In genomic region chr10:112553315-112553714, GRCh38 we compare ENCODE assay signal across 28 cellular contexts.
"Had no signal": no experiment of that assay in that cellular context is flagged by ENCODE, and none has a peak within 500 bp of the region (broad histone marks: within the 10 kb centered on the region; RNA-seq: fewer than 3 reads in every experiment).

No MANE protein-coding gene starts in this region.

- H3K4me3 ChIP-seq: colonic mucosa, coronary artery, dorsolateral prefrontal cortex, esophagus muscularis mucosa, esophagus squamous epithelium, gastrocnemius medialis, gastroesophageal sphincter, heart left ventricle, heart right ventricle had no signal

- H3K9me3 ChIP-seq: colonic mucosa, esophagus muscularis mucosa, esophagus squamous epithelium, gastrocnemius medialis, gastroesophageal sphincter, heart left ventricle, heart right ventricle had no signal

- H3K4me1 ChIP-seq: colonic mucosa, esophagus muscularis mucosa, esophagus squamous epithelium, foreskin keratinocyte, gastrocnemius medialis, gastroesophageal sphincter, heart left ventricle, heart right ventricle had no signal

- H3K36me3 ChIP-seq: colonic mucosa, esophagus muscularis mucosa, esophagus squamous epithelium, gastrocnemius medialis, gastroesophageal sphincter, heart left ventricle, heart right ventricle had no signal

- ATAC-seq: effector memory CD8-positive, alpha-beta T cell; esophagus mucosa; foreskin keratinocyte; gastrocnemius medialis; gastroesophageal sphincter; heart left ventricle; heart right ventricle had no signal

- H3K27ac ChIP-seq: colonic mucosa, coronary artery, dorsolateral prefrontal cortex, epithelial cell of prostate, esophagus muscularis mucosa, esophagus squamous epithelium, foreskin keratinocyte, gastrocnemius medialis, gastroesophageal sphincter, heart left ventricle, heart right ventricle had no signal

- FAIRE-seq: colon, endometrium, endothelial cell of umbilical vein, frontal cortex had no signal

- H3K27me3 ChIP-seq: colonic mucosa, dorsolateral prefrontal cortex, esophagus muscularis mucosa, esophagus squamous epithelium, foreskin keratinocyte, gastrocnemius medialis, gastroesophageal sphincter, heart left ventricle, heart right ventricle had no signal

- DNase-seq: colonic mucosa; cortex of kidney; dermis blood vessel endothelial cell; dorsolateral prefrontal cortex; effector CD4-positive, alpha-beta T cell; effector CD8-positive, alpha-beta T cell; effector memory CD4-positive, alpha-beta T cell; effector memory CD8-positive, alpha-beta T cell; endodermal cell; erythroblast; esophagus squamous epithelium; foreskin fibroblast; foreskin keratinocyte; foreskin melanocyte; gastrocnemius medialis; glutamatergic neuron; head of caudate nucleus; heart left ventricle; heart right ventricle had no signal
